24 cellular contexts compared by ENCODE assay signal in genomic region chr10:93773705-93774104, GRCh38. TPM values are rescaled to one million over a fixed set of nuclear protein-coding genes. Genes with fewer than 3 reads are reported as not detected.
DNase-seq lines count a peak whose midpoint lies in the region; ATAC-seq and TF ChIP-seq lines count a peak whose summit lies in the region.
"Had no signal": no experiment of that assay in that cellular context is flagged by ENCODE, and none has a peak within 500 bp of the region (broad histone marks: within the 10 kb centered on the region; RNA-seq: fewer than 3 reads in every experiment).

No MANE protein-coding gene starts in this region.

- no peaks in the 10 kb centered on the region for H3K36me3 ChIP-seq in psoas muscle (ENCODE audit: insufficient read depth in 1 of 2, low read depth in 1 of 2)
- H3K36me3 ChIP-seq: BLaER1, MG63 had no signal

- H3K27me3 ChIP-seq in layer of hippocampus (ENCODE audit: control insufficient read depth, insufficient read depth, low read length) = no peaks in the 10 kb centered on the region
- H3K27me3 ChIP-seq in psoas muscle (ENCODE audit: insufficient read depth in 3 of 3, low read length in 2 of 3) = peaks cover 0 to 2% (median 0%) of the 10 kb centered on the region in 3 donors
- H3K27me3 ChIP-seq: BLaER1 had no signal

- H3K27ac ChIP-seq in angular gyrus (ENCODE audit: low read depth, low read length) = peak overlapping the region; percentile 25
- H3K27ac ChIP-seq in layer of hippocampus (ENCODE audit: low read depth, low read length) = peak overlapping the region; percentile 63
- no peak overlapping the region for H3K27ac ChIP-seq in psoas muscle
- H3K27ac ChIP-seq: BLaER1 had no signal

- intact Hi-C loops in psoas muscle (cut with DNase I) = no loop called here

- no peaks in the 10 kb centered on the region for H3K9me3 ChIP-seq in psoas muscle
- H3K9me3 ChIP-seq: BLaER1, MG63 had no signal

- no peak for DNase-seq in psoas muscle
- DNase-seq in NK-92 (lab: John Stamatoyannopoulos, UW; ENCODE audit: unreplicated experiment) = no peak
- DNase-seq in NCI-H2081 treated with DMSO at 0.1 percent for 48 hours (lab: John Stamatoyannopoulos, UW) = no peak
- DNase-seq: ACHN; CD4-positive, alpha-beta T cell; COR-L47; DMS79; GOT3; Kasumi-1; MG63; NCI-H1048; NCI-H1417 treated with DMSO at 0.1 percent for 48 hours; NCI-H187; NCI-H2227 treated with DMSO at 0.1 percent for 48 hours; NCI-H510A; NCI-H748 treated with DMSO at 0.1 percent for 48 hours; NK-92 treated with Interleukin-12 subunit alpha and Interleukin-12 subunit beta, amount 100 ng/mL, for 24 hours had no signal

- TF ChIP-seq CTCF in psoas muscle (IDR thresholded peaks at IDR 0.05) = no peak

- 47 to 58% (median 51%) methylated on average over 4 of the region's 4 CpGs for WGBS in psoas muscle, 3 donors

- H3K4me1 ChIP-seq in psoas muscle = no peaks in the 10 kb centered on the region
- H3K4me1 ChIP-seq: BLaER1 had no signal

- no peak overlapping the region for H3K4me3 ChIP-seq in psoas muscle
- H3K4me3 ChIP-seq: BLaER1, MG63 had no signal

- ATAC-seq in psoas muscle (peak in 3 of 4 donors; percentile 30 to 52 (median 42)), GM19455 (IDR thresholded peaks at IDR 0.05; ENCODE audit: unreplicated experiment) (no peak)
- no peak for ATAC-seq in activated CD4-positive, CD25-positive, alpha-beta regulatory T cell treated with anti-CD3 and anti-CD28 coated beads, Interleukin-2, amount 50 U/mL, for 24 hours
- ATAC-seq: HCT116, SK-N-SH treated with all-trans-retinoic acid at 6 μM for 48 hours had no signal

RNA-seq across cellular contexts. Expression of gene LGI1, which starts 16.0 kb away (rescaled TPM):
- total RNA-seq in psoas muscle = 1 to 10 TPM; 1.3 to 7.3 (median 2.6) TPM
- polyA plus RNA-seq in psoas muscle = 1 to 10 TPM in 2 of 3 donors, under 1 TPM in 1; 0.20 to 1.4 (median 1.4) TPM
- total RNA-seq: CD4-positive, alpha-beta T cell had no signal

Comparison
In these comparisons a context has a peak if more than half of its experiments do, and no peak if none do; other contexts are left out.
1. ATAC-seq: peak in psoas muscle (3 of 4); none in activated CD4-positive, CD25-positive, alpha-beta regulatory T cell treated with anti-CD3 and anti-CD28 coated beads, Interleukin-2, amount 50 U/mL, for 24 hours (0 of 2) and GM19455 (single experiment).